In the genomic region with DNA sequence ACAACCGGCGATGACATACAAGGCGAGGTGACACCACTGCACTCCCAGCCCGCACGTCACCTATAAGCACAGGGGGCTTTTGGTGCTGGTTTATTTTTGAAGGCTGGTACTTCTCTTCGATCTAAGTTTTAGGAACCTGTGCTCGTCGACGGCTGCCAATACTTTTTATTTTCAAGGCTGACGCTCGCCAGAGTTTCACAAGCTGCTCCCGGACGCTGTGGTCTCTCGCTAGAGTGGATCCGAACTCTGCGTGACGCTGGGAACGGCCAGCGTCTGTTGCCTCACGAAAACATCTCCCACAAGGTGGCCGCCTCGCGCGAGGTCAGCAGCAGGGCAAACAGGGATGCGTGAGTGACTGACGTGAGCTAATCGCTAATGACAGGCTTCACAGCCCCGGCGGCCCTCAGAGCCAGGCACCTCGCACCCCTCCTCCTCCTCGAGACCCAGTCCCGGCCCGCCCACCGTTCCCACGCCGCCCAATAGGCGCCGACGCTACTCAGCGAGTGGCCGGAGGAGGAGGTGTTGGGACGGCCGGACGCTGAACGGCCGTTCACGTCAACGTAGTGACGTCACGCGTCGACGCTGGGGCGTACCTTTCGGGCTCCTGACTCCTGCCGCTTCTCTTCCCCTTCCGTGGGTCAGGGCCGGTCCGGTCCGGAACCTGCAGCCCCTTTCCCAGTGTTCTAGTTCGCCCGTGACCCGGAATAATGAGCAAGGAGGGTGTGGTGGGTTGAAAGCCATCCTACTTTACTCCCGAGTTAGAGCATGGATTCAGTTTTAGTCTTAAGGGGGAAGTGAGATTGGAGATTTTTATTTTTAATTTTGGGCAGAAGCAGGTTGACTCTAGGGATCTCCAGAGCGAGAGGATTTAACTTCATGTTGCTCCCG, we compare ENCODE assay signal across 8 cellular contexts. TPM values are rescaled to one million over a fixed set of nuclear protein-coding genes. Genes with fewer than 3 reads are reported as not detected.
DNase-seq lines count a peak whose midpoint lies in the region; ATAC-seq and TF ChIP-seq lines count a peak whose summit lies in the region.

TSS of gene CLCN3 (plus strand) at position 621 of the 888 bp plus-strand sequence. CDS start 15,351 bp downstream, outside the sequence.

- TF ChIP-seq CTCF in LNCaP clone FGC (IDR thresholded peaks at IDR 0.05; ENCODE audit: control insufficient read depth, extremely low read depth, insufficient read depth): peak; percentile 20; the same call in 1 of the 2 replicates
- TF ChIP-seq CTCF in RWPE1 (conservative IDR thresholded peaks at IDR 0.05; ENCODE audit: low read depth): no peak

- peaks cover 36% of the 10 kb centered on the region for H3K4me1 Mint-ChIP-seq in activated T-helper 17 cell treated with anti-CD3 and anti-CD28 coated beads, Interleukin-2, amount 50 U/mL, for 72 hours
- peaks cover 20 to 45% (median 38%) of the 10 kb centered on the region in 3 donors for H3K4me1 Mint-ChIP-seq in naive B cell
- H3K4me1 Mint-ChIP-seq in stimulated activated memory B cell treated with anti-CD40 and anti-IgM and Interleukin-4, amounts not matched to agents 10 μg/mL and 1 μg/mL and 100 μg/mL, for 72 hours: peaks cover 41% of the 10 kb centered on the region

- H3K9me3 Mint-ChIP-seq in activated T-helper 17 cell treated with anti-CD3 and anti-CD28 coated beads, Interleukin-2, amount 50 U/mL, for 72 hours: no peaks in the 10 kb centered on the region
- no peaks in the 10 kb centered on the region for H3K9me3 Mint-ChIP-seq in naive B cell
- H3K9me3 Mint-ChIP-seq in stimulated activated memory B cell treated with anti-CD40 and anti-IgM and Interleukin-4, amounts not matched to agents 10 μg/mL and 1 μg/mL and 100 μg/mL, for 72 hours: no peaks in the 10 kb centered on the region

- no peaks in the 10 kb centered on the region for H3K27me3 Mint-ChIP-seq in activated T-helper 17 cell treated with anti-CD3 and anti-CD28 coated beads, Interleukin-2, amount 50 U/mL, for 72 hours
- no peaks in the 10 kb centered on the region for H3K27me3 Mint-ChIP-seq in naive B cell
- H3K27me3 Mint-ChIP-seq in stimulated activated memory B cell treated with anti-CD40 and anti-IgM and Interleukin-4, amounts not matched to agents 10 μg/mL and 1 μg/mL and 100 μg/mL, for 72 hours: no peaks in the 10 kb centered on the region

- peak within 1 kb of the TSS; percentile 74 for H3K4me3 ChIP-seq in LNCaP clone FGC (ENCODE audit: low read depth, low read length)

- POLR2A ChIA-PET in RWPE1 (lab: Yijun Ruan, JAX; ENCODE audit: low non-redundant PET): no interaction called here

- peaks cover 8% of the 10 kb centered on the region for H3K36me3 Mint-ChIP-seq in activated T-helper 17 cell treated with anti-CD3 and anti-CD28 coated beads, Interleukin-2, amount 50 U/mL, for 72 hours (ENCODE audit: low read depth)
- peaks cover 0 to 4% of the 10 kb centered on the region in 2 donors for H3K36me3 Mint-ChIP-seq in naive B cell
- H3K36me3 Mint-ChIP-seq in stimulated activated memory B cell treated with anti-CD40 and anti-IgM and Interleukin-4, amounts not matched to agents 10 μg/mL and 1 μg/mL and 100 μg/mL, for 72 hours: peaks cover 10% of the 10 kb centered on the region

- H3K4me3 Mint-ChIP-seq in activated T-helper 17 cell treated with anti-CD3 and anti-CD28 coated beads, Interleukin-2, amount 50 U/mL, for 72 hours: peak within 1 kb of the TSS; percentile 96
- H3K4me3 Mint-ChIP-seq in naive B cell: peak within 1 kb of the TSS; percentile 90 to 100 (median 98)
- H3K4me3 Mint-ChIP-seq in stimulated activated memory B cell treated with anti-CD40 and anti-IgM and Interleukin-4, amounts not matched to agents 10 μg/mL and 1 μg/mL and 100 μg/mL, for 72 hours: peak within 1 kb of the TSS; percentile 96

- peak within 1 kb of the TSS; percentile 99 for H3K27ac Mint-ChIP-seq in activated T-helper 17 cell treated with anti-CD3 and anti-CD28 coated beads, Interleukin-2, amount 50 U/mL, for 72 hours
- H3K27ac Mint-ChIP-seq in naive B cell: peak within 1 kb of the TSS; percentile 99 to 100 (median 100)
- H3K27ac Mint-ChIP-seq in stimulated activated memory B cell treated with anti-CD40 and anti-IgM and Interleukin-4, amounts not matched to agents 10 μg/mL and 1 μg/mL and 100 μg/mL, for 72 hours: peak within 1 kb of the TSS; percentile 96

- H3K27ac ChIP-seq in RWPE1: peak within 1 kb of the TSS; percentile 91

- peak; percentile 97 for DNase-seq in Daoy (ENCODE audit: low read depth)
- peak; percentile 7 for DNase-seq in GOT3 (lab: John Stamatoyannopoulos, UW)
- peak; percentile 97 for DNase-seq in LNCaP clone FGC (ENCODE audit: low read depth)
- DNase-seq in RWPE1 (ENCODE audit: low spot score): peak; percentile 92
- DNase-seq in fibroblast of gingiva (ENCODE audit: low read depth): peak; percentile 96
- peak; percentile 95 for DNase-seq in naive B cell

- CTCF ChIA-PET in RWPE1 (lab: Yijun Ruan, JAX): interaction anchor here (0.5 to 1.0 kb wide), 4 partner anchors 8 to 79 kb away, joined by 3 read pairs; partner anchors contain the start of gene NEK1

- peak; percentile 81 for ATAC-seq in activated T-helper 17 cell treated with anti-CD3 and anti-CD28 coated beads, Interleukin-2, amount 50 U/mL, for 72 hours (replicated peaks)
- peak; percentile 72 to 75 for ATAC-seq in naive B cell (ENCODE audit: low read depth in 2 of 2)
- peak; percentile 99 for ATAC-seq in stimulated activated memory B cell treated with anti-CD40 and anti-IgM and Interleukin-4, amounts not matched to agents 10 μg/mL and 1 μg/mL and 100 μg/mL, for 72 hours

RNA-seq across cellular contexts. Expression of gene CLCN3, which starts in this region (rescaled TPM):
- total RNA-seq in Daoy (2014; rRNA removed; shearing (Covaris generic)): 9.3 and 10.7 TPM in 2 replicates
- total RNA-seq in activated T-helper 17 cell treated with anti-CD3 and anti-CD28 coated beads, Interleukin-2, amount 50 U/mL, for 72 hours: 10 to 100 TPM; 22.2 to 25.2 TPM
- polyA plus RNA-seq in naive B cell (ENCODE audit: low read depth in 6 of 6): 10 to 100 TPM in 3 of 6 donors, 1 to 10 TPM in 3; 6.4 to 12.3 (median 10.0) TPM

Comparison
In these comparisons a context has a peak if more than half of its experiments do, and no peak if none do; other contexts are left out.
1. Peak in every context shown above with its lines: DNase-seq, ATAC-seq, H3K4me3 ChIP-seq and H3K27ac ChIP-seq.
2. DNase-seq: peak in every context shown above with its lines; median percentile 97 in Daoy; 97 in LNCaP clone FGC; 96 in fibroblast of gingiva; 95 in naive B cell; 92 in RWPE1; 7 in GOT3.